In the genomic region with DNA sequence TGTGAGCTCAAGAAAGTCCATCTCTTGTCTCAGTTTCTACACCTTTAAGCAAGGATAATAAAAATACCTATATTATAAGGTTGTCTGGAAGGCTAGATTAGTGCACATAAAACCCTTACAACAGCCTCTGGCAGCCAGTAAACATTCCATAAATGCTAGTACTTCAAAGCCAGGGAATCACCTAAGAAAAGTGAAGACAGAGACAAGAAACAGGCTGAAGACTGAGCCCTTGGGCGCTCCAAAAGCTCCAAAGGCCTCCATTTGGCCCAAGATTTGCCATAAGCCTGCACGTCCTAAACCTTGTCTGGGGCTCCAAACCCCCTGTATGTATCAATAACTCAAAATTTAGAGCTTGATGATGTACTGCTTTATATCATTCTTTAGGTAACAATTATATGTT, we compare ENCODE assay signal across 28 cellular contexts.
"Had no signal": no experiment of that assay in that cellular context is flagged by ENCODE, and none has a peak within 500 bp of the region (broad histone marks: within the 10 kb centered on the region; RNA-seq: fewer than 3 reads in every experiment).

No MANE protein-coding gene starts in this region.

- H3K4me3 Mint-ChIP-seq: stimulated activated effector memory CD8-positive, alpha-beta T cell treated with anti-CD3 and anti-CD28 coated beads, Interleukin-12 subunit alpha, Interleukin-12 subunit beta, amount 100 ng/mL, for 72 hours; stimulated activated memory B cell treated with anti-CD40 and anti-IgM and Interleukin-4, amounts not matched to agents 10 μg/mL and 1 μg/mL and 100 μg/mL, for 72 hours; stimulated activated naive B cell treated with anti-CD40 and anti-IgM and Interleukin-4, amounts not matched to agents 10 μg/mL and 1 μg/mL and 100 μg/mL, for 72 hours; stimulated activated naive CD8-positive, alpha-beta T cell treated with anti-CD3 and anti-CD28 coated beads, Interleukin-15, amount 100 ng/mL, for 72 hours; stimulated activated naive CD8-positive, alpha-beta T cell treated with anti-CD3 and anti-CD28 coated beads, Interleukin-15, Interleukin-2, amounts not matched to agents 100 ng/mL and 50 ng/mL, for 24 hours; type B pancreatic cell had no signal

- H3K27me3 Mint-ChIP-seq: type B pancreatic cell had no signal

- H3K4me1 Mint-ChIP-seq: stimulated activated effector memory CD8-positive, alpha-beta T cell treated with anti-CD3 and anti-CD28 coated beads, Interleukin-12 subunit alpha, Interleukin-12 subunit beta, amount 100 ng/mL, for 72 hours; stimulated activated memory B cell treated with anti-CD40 and anti-IgM and Interleukin-4, amounts not matched to agents 10 μg/mL and 1 μg/mL and 100 μg/mL, for 72 hours; stimulated activated naive B cell treated with anti-CD40 and anti-IgM and Interleukin-4, amounts not matched to agents 10 μg/mL and 1 μg/mL and 100 μg/mL, for 72 hours; stimulated activated naive CD8-positive, alpha-beta T cell treated with anti-CD3 and anti-CD28 coated beads, Interleukin-15, amount 100 ng/mL, for 72 hours had no signal

- H3K9me3 Mint-ChIP-seq: stimulated activated effector memory CD8-positive, alpha-beta T cell treated with anti-CD3 and anti-CD28 coated beads, Interleukin-12 subunit alpha, Interleukin-12 subunit beta, amount 100 ng/mL, for 72 hours; stimulated activated memory B cell treated with anti-CD40 and anti-IgM and Interleukin-4, amounts not matched to agents 10 μg/mL and 1 μg/mL and 100 μg/mL, for 72 hours; stimulated activated naive B cell treated with anti-CD40 and anti-IgM and Interleukin-4, amounts not matched to agents 10 μg/mL and 1 μg/mL and 100 μg/mL, for 72 hours; stimulated activated naive CD8-positive, alpha-beta T cell treated with anti-CD3 and anti-CD28 coated beads, Interleukin-15, amount 100 ng/mL, for 72 hours; stimulated activated naive CD8-positive, alpha-beta T cell treated with anti-CD3 and anti-CD28 coated beads, Interleukin-15, Interleukin-2, amounts not matched to agents 100 ng/mL and 50 ng/mL, for 24 hours had no signal

- H3K27ac ChIP-seq: suprapubic skin, thoracic aorta, thyroid gland, tibial artery, tibial nerve, transverse colon, upper lobe of right lung, uterus, vagina had no signal

- H3K9me3 ChIP-seq: stomach, suprapubic skin, testis, thoracic aorta, thyroid gland, tibial artery, tibial nerve, transverse colon, upper lobe of left lung, upper lobe of right lung, uterus, vagina had no signal

- H3K27me3 ChIP-seq: stomach, suprapubic skin, testis, thyroid gland, tibial artery, tibial nerve, transverse colon, upper lobe of left lung, upper lobe of right lung, uterus, vagina had no signal

- H3K4me3 ChIP-seq: stomach, suprapubic skin, testis, thoracic aorta, thyroid gland, tibial artery, tibial nerve, transverse colon, upper lobe of left lung, upper lobe of right lung, uterus, vagina had no signal

- H3K4me1 ChIP-seq: stomach, suprapubic skin, tibial artery, upper lobe of right lung, uterus had no signal

- H3K36me3 Mint-ChIP-seq: stimulated activated effector memory CD8-positive, alpha-beta T cell treated with anti-CD3 and anti-CD28 coated beads, Interleukin-12 subunit alpha, Interleukin-12 subunit beta, amount 100 ng/mL, for 72 hours; stimulated activated memory B cell treated with anti-CD40 and anti-IgM and Interleukin-4, amounts not matched to agents 10 μg/mL and 1 μg/mL and 100 μg/mL, for 72 hours; stimulated activated naive B cell treated with anti-CD40 and anti-IgM and Interleukin-4, amounts not matched to agents 10 μg/mL and 1 μg/mL and 100 μg/mL, for 72 hours had no signal

- ATAC-seq: stimulated activated effector memory CD8-positive, alpha-beta T cell treated with anti-CD3 and anti-CD28 coated beads, Interleukin-12 subunit alpha, Interleukin-12 subunit beta, amount 100 ng/mL, for 72 hours; stimulated activated memory B cell treated with anti-CD40 and anti-IgM and Interleukin-4, amounts not matched to agents 10 μg/mL and 1 μg/mL and 100 μg/mL, for 72 hours; stimulated activated naive B cell treated with anti-CD40 and anti-IgM and Interleukin-4, amounts not matched to agents 10 μg/mL and 1 μg/mL and 100 μg/mL, for 72 hours; stimulated activated naive CD8-positive, alpha-beta T cell treated with anti-CD3 and anti-CD28 coated beads, Interleukin-15, amount 100 ng/mL, for 72 hours; stimulated activated naive CD8-positive, alpha-beta T cell treated with anti-CD3 and anti-CD28 coated beads, Interleukin-15, Interleukin-2, amounts not matched to agents 100 U/mL and 50 U/mL, for 24 hours; upper lobe of right lung had no signal

- H3K36me3 ChIP-seq: stomach, suprapubic skin, thoracic aorta, thyroid gland, tibial artery, tibial nerve, transverse colon, upper lobe of left lung, upper lobe of right lung, uterus, vagina had no signal

- FAIRE-seq: urothelium cell line had no signal

- DNase-seq: stimulated activated CD4-positive, alpha-beta T cell treated with anti-CD3 and anti-CD28 coated beads, Interleukin-2, amount 100 ng/mL, for 48 hours; stimulated activated CD4-positive, alpha-beta T cell treated with anti-CD3 and anti-CD28 coated beads, Interleukin-4, amount 100 ng/mL, for 1 hour; stimulated activated CD4-positive, alpha-beta T cell treated with anti-CD3 and anti-CD28 coated beads, Interleukin-4, amount 100 ng/mL, for 24 hours; stimulated activated CD4-positive, alpha-beta T cell treated with anti-CD3 and anti-CD28 coated beads, Interleukin-4, amount 100 ng/mL, for 4 hours; stimulated activated CD8-positive, alpha-beta memory T cell treated with anti-CD3 and anti-CD28 coated beads, Interleukin-4, amount 100 ng/mL, for 48 hours; stimulated activated naive B cell treated with anti-CD40 and anti-IgM and Interleukin-4, amounts not matched to agents 10 μg/mL and 1 μg/mL and 100 μg/mL, for 72 hours; stimulated activated naive CD4-positive, alpha-beta T cell; stimulated activated naive CD4-positive, alpha-beta T cell treated with Interleukin-2 at 50 U/mL for 16 hours; stimulated activated naive CD8-positive, alpha-beta T cell treated with anti-CD3 and anti-CD28 coated beads, Interleukin-15, amount 100 ng/mL, for 72 hours; stimulated activated naive CD8-positive, alpha-beta T cell treated with anti-CD3 and anti-CD28 coated beads, Interleukin-15, Interleukin-2, amounts not matched to agents 100 U/mL and 50 U/mL, for 24 hours; stomach; substantia nigra; testis; thyroid gland; tibial artery; transverse colon; upper lobe of right lung; uterus had no signal
